20 cellular contexts compared by ENCODE assay signal in the genomic region with DNA sequence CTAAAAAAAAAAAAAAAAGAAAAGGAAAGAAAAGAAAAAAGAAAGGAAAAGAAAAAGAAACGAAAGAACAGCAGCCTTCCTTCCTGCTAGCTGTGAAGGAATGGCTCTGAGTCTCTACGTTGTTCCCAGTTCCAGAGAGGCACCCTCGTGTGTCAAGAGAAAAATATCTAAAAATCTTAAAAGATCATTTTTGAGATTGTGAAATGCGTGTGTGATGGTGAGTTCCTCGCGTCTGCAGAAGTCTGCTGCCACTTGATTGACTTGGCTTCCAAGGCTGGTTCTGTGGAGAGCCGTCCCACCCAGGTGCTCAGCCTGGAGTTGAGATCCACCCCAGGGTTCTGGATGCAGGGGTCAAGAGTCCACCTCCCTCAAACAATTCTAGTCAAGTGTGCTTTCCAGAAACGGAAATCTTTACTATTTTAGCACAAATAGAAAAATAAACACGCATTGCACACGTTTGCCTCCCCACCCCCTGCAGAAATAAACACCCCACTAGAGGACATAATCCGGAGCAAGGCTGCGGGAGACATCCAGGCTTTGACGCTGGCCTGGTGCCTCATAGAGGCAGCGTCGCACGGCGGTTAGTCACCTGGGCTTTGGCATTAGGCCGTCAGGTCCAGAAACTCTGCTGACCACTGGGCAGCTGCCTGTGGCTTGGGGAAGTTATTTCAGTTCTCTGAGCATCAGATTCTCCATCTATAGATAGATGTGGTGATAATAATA.
"Had no signal": no experiment of that assay in that cellular context is flagged by ENCODE, and none has a peak within 500 bp of the region (broad histone marks: within the 10 kb centered on the region; RNA-seq: fewer than 3 reads in every experiment).

No MANE protein-coding gene starts in this region.

- ATAC-seq: activated naive CD4-positive, alpha-beta T cell treated with anti-CD3 and anti-CD28 coated beads, Interleukin-2, amount 50 U/mL, for 72 hours; activated T-cell treated with anti-CD3 and anti-CD28 coated beads, Interleukin-2, amount 50 U/mL, for 72 hours; left cardiac atrium had no signal

- DNase-seq: activated CD4-positive, alpha-beta T cell treated with anti-CD3 and anti-CD28 coated beads for 4 hours; activated CD4-positive, alpha-beta T cell treated with anti-CD3 and anti-CD28 coated beads, Interleukin-2, amount 50 U/mL, for 4 hours; activated CD4-positive, CD25-positive, alpha-beta regulatory T cell; activated naive CD4-positive, alpha-beta T cell; activated T-cell treated with anti-CD3 and anti-CD28 coated beads for 4 hours; activated T-cell treated with anti-CD3 and anti-CD28 coated beads, Interleukin-2, amount 50 U/mL, for 72 hours; colonic mucosa; effector CD8-positive, alpha-beta T cell; esophagus squamous epithelium; foreskin melanocyte; left cardiac atrium; mesendoderm; naive B cell; occipital lobe; spleen; stimulated activated naive CD4-positive, alpha-beta T cell treated with Interleukin-2 at 50 U/mL for 16 hours; T-helper 1 cell; testis; transverse colon had no signal
